ENCODE assay signal across 8 cellular contexts in genomic region chr9:83537331-83538171, GRCh38. TPM values are rescaled to one million over a fixed set of nuclear protein-coding genes. Genes with fewer than 3 reads are reported as not detected.
A peak's percentile ranks its signal among the peaks of the same experiment; 100 is the strongest.
DNase-seq lines count a peak whose midpoint lies in the region; ATAC-seq and TF ChIP-seq lines count a peak whose summit lies in the region.

No MANE protein-coding gene starts in this region.

- H3K9me3 ChIP-seq in BE2C, result no peaks in the 10 kb centered on the region
- H3K9me3 ChIP-seq in osteoblast (ENCODE audit: low read depth, low read length), result no peaks in the 10 kb centered on the region

- H2AFZ ChIP-seq in osteoblast (ENCODE audit: low read length), result peak overlapping the region; percentile 41

- H3K27me3 ChIP-seq in BE2C, result no peaks in the 10 kb centered on the region
- H3K27me3 ChIP-seq in osteoblast (ENCODE audit: insufficient read depth, low read length), result peaks cover 13% of the 10 kb centered on the region

- H3K36me3 ChIP-seq in BE2C (no peaks in the 10 kb centered on the region; the same call in 1 of the 2 replicates), osteoblast (ENCODE audit: insufficient read depth, low read length) (no peaks in the 10 kb centered on the region)

- peak overlapping the region; percentile 73 for H3K4me2 ChIP-seq in osteoblast (ENCODE audit: insufficient read depth, low read length)

- H3K4me1 ChIP-seq in BE2C (no peaks in the 10 kb centered on the region; the same call in 1 of the 2 replicates), osteoblast (ENCODE audit: insufficient read depth, low read length) (no peaks in the 10 kb centered on the region)

- no peaks in the 10 kb centered on the region for H4K20me1 ChIP-seq in osteoblast (ENCODE audit: insufficient read depth, low read length)

- no peaks in the 10 kb centered on the region for H3K79me2 ChIP-seq in osteoblast (ENCODE audit: insufficient read depth, low read length)

- H3K4me3 ChIP-seq in BE2C (ENCODE audit: low read depth, low read length) (peak overlapping the region; percentile 94), foreskin fibroblast (ENCODE audit: low read depth in 1 of 2, low read length in 2 of 2) (peak overlapping the region; percentile 49 to 53), osteoblast (ENCODE audit: insufficient read depth, low read length) (peak overlapping the region; percentile 60)

- no peak overlapping the region for H3K27ac ChIP-seq in osteoblast (ENCODE audit: low read depth, low read length)

- DNase-seq in BE2C, result peak; percentile 39
- peak; percentile 69 for DNase-seq in NCI-H69 (lab: John Stamatoyannopoulos, UW)
- DNase-seq in foreskin fibroblast, result peak in 1 of 2 donors; percentile 64
- DNase-seq in osteoblast (ENCODE audit: insufficient read length, low spot score, missing footprints), result no peak
- no peak for DNase-seq in glomerular visceral epithelial cell (ENCODE audit: extremely low spot score)
- no peak for DNase-seq in SHP77 (lab: John Stamatoyannopoulos, UW)
- DNase-seq in stimulated activated CD4-positive, alpha-beta T cell treated with anti-CD3 and anti-CD28 coated beads, Interleukin-1b, Interleukin-23, amount 100 ng/mL, for 48 hours, result no peak

- ATAC-seq in HG03442 (IDR thresholded peaks at IDR 0.05; ENCODE audit: unreplicated experiment), result no peak

- TF ChIP-seq CTCF in BE2C (IDR thresholded peaks at IDR 0.05; ENCODE audit: low read depth, low read length) (no peak), foreskin fibroblast (IDR thresholded peaks at IDR 0.05; ENCODE audit: low read depth, low read length) (no peak), osteoblast (IDR thresholded peaks at IDR 0.05; ENCODE audit: extremely low read depth, low read depth, low read length) (no peak)

RNA-seq across cellular contexts. Expression of gene FRMD3, which starts 0.7 kb away (rescaled TPM):
- 13.5 TPM for polyA plus RNA-seq in BE2C (2012; ENCODE audit: insufficient read depth, insufficient read length, low read depth)
- 0.36 TPM in 1 of 2 replicates, not detected in the other for total RNA-seq in osteoblast

Comparison
In these comparisons a context has a peak if more than half of its experiments do, and no peak if none do; other contexts are left out.
1. DNase-seq: peak in BE2C (single experiment) and NCI-H69 (single experiment); none in osteoblast (single experiment), glomerular visceral epithelial cell (single experiment), SHP77 (0 of 2) and stimulated activated CD4-positive, alpha-beta T cell treated with anti-CD3 and anti-CD28 coated beads, Interleukin-1b, Interleukin-23, amount 100 ng/mL, for 48 hours (single experiment).
2. Peak in every context shown above with its lines, with median percentiles within 50 percentile points of each other: H3K4me3 ChIP-seq.